In the genomic region with DNA sequence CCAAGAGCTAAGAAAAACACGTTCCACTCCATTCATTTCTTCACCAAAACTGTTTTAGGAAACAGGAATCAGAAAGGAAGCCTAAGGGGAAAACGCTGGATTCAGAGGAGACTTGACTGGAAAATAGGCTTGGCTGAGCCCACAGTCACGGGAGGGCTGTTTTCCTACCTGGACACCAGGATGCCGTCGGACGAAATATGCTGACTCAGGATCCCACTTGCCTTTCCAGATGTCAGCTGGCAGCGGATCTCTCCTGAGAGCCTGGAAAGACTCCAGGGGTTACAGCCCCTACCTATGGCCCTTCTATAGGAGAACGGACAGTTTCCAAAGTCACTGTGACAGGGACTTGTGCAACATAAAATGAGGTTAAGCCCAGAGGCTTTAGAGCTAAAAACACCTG, we compare ENCODE assay signal across 28 cellular contexts.
"Had no signal": no experiment of that assay in that cellular context is flagged by ENCODE, and none has a peak within 500 bp of the region (broad histone marks: within the 10 kb centered on the region; RNA-seq: fewer than 3 reads in every experiment).

No MANE protein-coding gene starts in this region.

- H3K27ac ChIP-seq: epithelial cell of prostate, gastrocnemius medialis, heart left ventricle, hepatocyte, left lung, neutrophil, parathyroid adenoma, suprapubic skin, transverse colon, upper lobe of right lung, vagina had no signal

- DNase-seq: cortex of kidney; effector CD4-positive, alpha-beta T cell; foreskin fibroblast; gastrocnemius medialis; heart left ventricle; kidney; left lung; mesenchymal stem cell; mucosa of descending colon; naive B cell; stimulated activated CD4-positive, alpha-beta T cell treated with anti-CD3 and anti-CD28 coated beads, Interleukin-12 subunit alpha, Interleukin-12 subunit beta, amount 100 ng/mL, for 4 hours; stimulated activated CD4-positive, alpha-beta T cell treated with anti-CD3 and anti-CD28 coated beads, Interleukin-1b, Interleukin-23, amount 100 ng/mL, for 48 hours; stimulated activated CD4-positive, alpha-beta T cell treated with anti-CD3 and anti-CD28 coated beads, Interleukin-4, amount 100 ng/mL, for 1 hour; stimulated activated CD8-positive, alpha-beta memory T cell treated with anti-CD3 and anti-CD28 coated beads, Interleukin-4, amount 100 ng/mL, for 48 hours; stimulated activated naive CD4-positive, alpha-beta T cell; stimulated activated naive CD8-positive, alpha-beta T cell treated with anti-CD3 and anti-CD28 coated beads, Interleukin-15, amount 100 ng/mL, for 72 hours; transverse colon; upper lobe of right lung had no signal

- H3K79me2 ChIP-seq: hepatocyte, parathyroid adenoma had no signal

- FAIRE-seq: kidney had no signal

- H3K9me3 ChIP-seq: gastrocnemius medialis, heart left ventricle, left lung, mucosa of descending colon, neutrophil, suprapubic skin, transverse colon, upper lobe of right lung, vagina had no signal

- H3K4me2 ChIP-seq: hepatocyte, smooth muscle cell had no signal

- H3K4me1 ChIP-seq: gastrocnemius medialis, heart left ventricle, left lung, parathyroid adenoma, suprapubic skin, transverse colon, upper lobe of right lung, vagina had no signal

- H3K27me3 ChIP-seq: neutrophil, vagina had no signal

- H2AFZ ChIP-seq: hepatocyte, parathyroid adenoma had no signal

- H3K9ac ChIP-seq: parathyroid adenoma had no signal

- ATAC-seq: esophagus mucosa; gastrocnemius medialis; heart left ventricle; left lung; mucosa of descending colon; natural killer cell treated with Interleukin-12 subunit alpha and Interleukin-12 subunit beta and Interleukin-15 and Interleukin-18, amount 100 ng/mL, for 72 hours; sciatic nerve; stimulated activated naive CD8-positive, alpha-beta T cell treated with anti-CD3 and anti-CD28 coated beads, Interleukin-15, amount 100 ng/mL, for 72 hours; upper lobe of right lung had no signal

- H3K4me3 ChIP-seq: gastrocnemius medialis, heart left ventricle, hepatocyte, left lung, mucosa of descending colon, smooth muscle cell, suprapubic skin, transverse colon, upper lobe of right lung, vagina had no signal

- H3K36me3 ChIP-seq: gastrocnemius medialis, heart left ventricle, left lung, neutrophil, suprapubic skin, transverse colon, upper lobe of right lung, vagina had no signal
